Comparison of ENCODE assay signal across 1 cellular context in the genomic region with DNA sequence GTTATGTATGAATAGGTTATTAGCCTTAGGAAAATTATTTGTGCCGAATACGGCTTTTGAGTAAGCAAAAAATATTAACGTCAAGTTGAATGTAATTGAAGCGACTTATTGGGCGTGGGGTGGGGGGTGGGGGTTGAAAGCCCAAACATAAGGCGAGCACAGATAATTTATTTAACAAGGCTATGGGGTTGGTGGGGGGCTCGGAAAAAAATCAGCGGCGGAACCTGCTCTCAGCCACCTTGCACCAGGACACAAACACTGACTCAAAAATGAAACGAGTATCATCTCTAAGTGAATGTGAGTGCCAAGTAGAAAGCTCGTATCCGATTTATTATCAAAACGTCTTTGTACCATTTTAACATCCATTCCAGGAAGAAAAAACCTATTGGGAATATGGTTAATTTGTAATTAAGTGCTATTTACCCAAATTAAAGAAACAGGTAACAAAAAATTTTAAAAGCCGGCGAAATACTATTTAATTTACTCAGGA.
TF ChIP-seq lines count a peak whose summit lies in the region.

No MANE protein-coding gene starts in this region.

TF ChIP-seq in HCT116, 20 proteins besides CTCF, POLR2A, EP300 and RAD21 (continued from another document):
- TF ChIP-seq ZBTB33 (IDR thresholded peaks at IDR 0.05; ENCODE audit: extremely low read depth, insufficient replicate concordance, low read length), result no peak
- TF ChIP-seq CEBPB (IDR thresholded peaks at IDR 0.05; ENCODE audit: low read depth), result no peak
- TF ChIP-seq SRF (IDR thresholded peaks at IDR 0.05; ENCODE audit: low read depth), result no peak
- no peak for TF ChIP-seq SIN3A (IDR thresholded peaks at IDR 0.05; ENCODE audit: low read depth)
- no peak for TF ChIP-seq ELF1 (IDR thresholded peaks at IDR 0.05; ENCODE audit: borderline replicate concordance, low read depth)
